ENCODE assay signal across 13 cellular contexts in genomic region chr20:46959081-46959692, GRCh38.
DNase-seq lines count a peak whose midpoint lies in the region; ATAC-seq and TF ChIP-seq lines count a peak whose summit lies in the region.
"Had no signal": no experiment of that assay in that cellular context is flagged by ENCODE, and none has a peak within 500 bp of the region (broad histone marks: within the 10 kb centered on the region; RNA-seq: fewer than 3 reads in every experiment).

No MANE protein-coding gene starts in this region.

- no peak overlapping the region for H3K27ac Mint-ChIP-seq in stimulated activated memory B cell treated with anti-CD40 and anti-IgM and Interleukin-4, amounts not matched to agents 10 μg/mL and 1 μg/mL and 100 μg/mL, for 72 hours
- H3K27ac Mint-ChIP-seq: activated CD4-positive, alpha-beta memory T cell treated with anti-CD3 and anti-CD28 coated beads, Interleukin-2, amount 10 ng/mL, durations not matched to agents 7 days and 5 days; stimulated activated effector memory CD8-positive, alpha-beta T cell treated with anti-CD3 and anti-CD28 coated beads, Interleukin-12 subunit alpha, Interleukin-12 subunit beta, amount 100 ng/mL, for 72 hours had no signal

- H3K4me3 Mint-ChIP-seq in stimulated activated memory B cell treated with anti-CD40 and anti-IgM and Interleukin-4, amounts not matched to agents 10 μg/mL and 1 μg/mL and 100 μg/mL, for 72 hours = no peak overlapping the region
- H3K4me3 Mint-ChIP-seq: activated CD4-positive, alpha-beta memory T cell treated with anti-CD3 and anti-CD28 coated beads, Interleukin-2, amount 10 ng/mL, durations not matched to agents 7 days and 5 days; brain; stimulated activated effector memory CD8-positive, alpha-beta T cell treated with anti-CD3 and anti-CD28 coated beads, Interleukin-12 subunit alpha, Interleukin-12 subunit beta, amount 100 ng/mL, for 72 hours had no signal

- no peak for TF ChIP-seq CTCF in astrocyte of the spinal cord (IDR thresholded peaks at IDR 0.05; ENCODE audit: low read depth, low read length)

- H3K36me3 Mint-ChIP-seq in stimulated activated memory B cell treated with anti-CD40 and anti-IgM and Interleukin-4, amounts not matched to agents 10 μg/mL and 1 μg/mL and 100 μg/mL, for 72 hours = no peaks in the 10 kb centered on the region
- H3K36me3 Mint-ChIP-seq: brain; stimulated activated effector memory CD8-positive, alpha-beta T cell treated with anti-CD3 and anti-CD28 coated beads, Interleukin-12 subunit alpha, Interleukin-12 subunit beta, amount 100 ng/mL, for 72 hours had no signal

- DNase-seq in Caki2 (ENCODE audit: low read depth) (peak; percentile 71), LHCN-M2 (ENCODE audit: low read depth) (peak; percentile 97), astrocyte of the spinal cord (ENCODE audit: low read depth, low spot score) (peak; percentile 95), left colon (no peak), retina (no peak), NCI-H526 treated with DMSO at 0.1 percent for 48 hours (lab: John Stamatoyannopoulos, UW) (no peak), GOT3 (lab: John Stamatoyannopoulos, UW) (no peak)
- DNase-seq: activated CD4-positive, alpha-beta memory T cell treated with anti-CD3 and anti-CD28 coated beads, Interleukin-2, amount 10 ng/mL, durations not matched to agents 7 days and 5 days; GDM1; heart left ventricle had no signal

- H3K4me3 ChIP-seq in astrocyte of the spinal cord (ENCODE audit: low read depth, low read length) = no peak overlapping the region
- H3K4me3 ChIP-seq: heart left ventricle had no signal

- peaks cover 20% of the 10 kb centered on the region for H3K27me3 Mint-ChIP-seq in stimulated activated memory B cell treated with anti-CD40 and anti-IgM and Interleukin-4, amounts not matched to agents 10 μg/mL and 1 μg/mL and 100 μg/mL, for 72 hours

- intact Hi-C loops in left colon (cut with DNase I, micrococcal nuclease) = no loop called here

- peaks cover 6% of the 10 kb centered on the region for H3K9me3 Mint-ChIP-seq in stimulated activated memory B cell treated with anti-CD40 and anti-IgM and Interleukin-4, amounts not matched to agents 10 μg/mL and 1 μg/mL and 100 μg/mL, for 72 hours
- H3K9me3 Mint-ChIP-seq: stimulated activated effector memory CD8-positive, alpha-beta T cell treated with anti-CD3 and anti-CD28 coated beads, Interleukin-12 subunit alpha, Interleukin-12 subunit beta, amount 100 ng/mL, for 72 hours had no signal

- in situ Hi-C loops in Caki2 (cut with HindIII; ENCODE audit: low pct_unique_long_range_greater_than_20kb, low sequenced_read_pairs) = no loop called here
- in situ Hi-C loops in astrocyte of the spinal cord (cut with HindIII; ENCODE audit: low sequenced_read_pairs) = no loop called here

- H3K4me1 Mint-ChIP-seq in stimulated activated memory B cell treated with anti-CD40 and anti-IgM and Interleukin-4, amounts not matched to agents 10 μg/mL and 1 μg/mL and 100 μg/mL, for 72 hours = no peaks in the 10 kb centered on the region
- H3K4me1 Mint-ChIP-seq: stimulated activated effector memory CD8-positive, alpha-beta T cell treated with anti-CD3 and anti-CD28 coated beads, Interleukin-12 subunit alpha, Interleukin-12 subunit beta, amount 100 ng/mL, for 72 hours had no signal

- ATAC-seq in left colon = peak; percentile 49
- no peak for ATAC-seq in stimulated activated memory B cell treated with anti-CD40 and anti-IgM and Interleukin-4, amounts not matched to agents 10 μg/mL and 1 μg/mL and 100 μg/mL, for 72 hours
- ATAC-seq: stimulated activated effector memory CD8-positive, alpha-beta T cell treated with anti-CD3 and anti-CD28 coated beads, Interleukin-12 subunit alpha, Interleukin-12 subunit beta, amount 100 ng/mL, for 72 hours had no signal

Comparison
In these comparisons a context has a peak if more than half of its experiments do, and no peak if none do; other contexts are left out.
1. DNase-seq: peak in Caki2 (single experiment), LHCN-M2 (single experiment) and astrocyte of the spinal cord (single experiment); none in left colon (0 of 2), retina (single experiment), NCI-H526 treated with DMSO at 0.1 percent for 48 hours (single experiment) and GOT3 (single experiment).